ENCODE assay signal across 8 cellular contexts in the genomic region with DNA sequence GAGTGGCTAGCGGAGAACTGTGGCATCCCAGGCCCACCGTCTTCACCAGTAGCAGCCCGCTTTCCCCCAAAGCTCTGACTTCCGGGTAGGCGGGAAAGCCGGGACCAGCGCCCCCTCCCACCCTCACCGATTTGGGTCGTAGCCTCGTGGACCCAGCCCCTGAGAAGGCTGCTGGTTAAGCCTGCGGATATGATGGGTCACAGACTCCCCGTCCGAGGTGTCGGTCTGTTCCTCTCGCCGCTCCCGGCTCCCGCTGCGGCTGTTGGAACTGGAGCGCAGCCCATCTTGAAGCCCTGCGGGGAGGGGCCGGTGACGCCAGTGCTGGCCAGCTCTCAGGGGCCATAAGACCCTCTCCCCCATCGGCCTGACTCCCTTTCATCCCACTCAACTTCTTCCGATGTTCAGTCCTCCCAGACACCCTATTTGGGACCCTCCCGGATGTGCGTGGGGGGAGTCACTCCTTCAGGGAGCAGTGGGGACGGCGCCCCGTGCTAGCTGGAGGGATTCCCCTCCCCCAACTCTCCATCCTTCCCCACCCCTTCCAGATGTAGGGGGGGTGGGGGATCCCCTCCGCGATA. TPM values are rescaled to one million over a fixed set of nuclear protein-coding genes. Genes with fewer than 3 reads are reported as not detected.
DNase-seq lines count a peak whose midpoint lies in the region; ATAC-seq lines count a peak whose summit lies in the region.

No MANE protein-coding gene starts in this region.

- H3K36me3 Mint-ChIP-seq in activated naive CD8-positive, alpha-beta T cell, result peaks cover 13% of the 10 kb centered on the region

- intact Hi-C loops in Right ventricle myocardium inferior (cut with DNase I), result loop anchor here (2.0 to 5.0 kb wide), 3 partner anchors 15 to 167 kb away; partner anchors contain the start of genes ABCF1, MRPS18B, PPP1R10 and TUBB

- DNase-seq in EH (ENCODE audit: low read depth) (peak; percentile 43), HT1080 (ENCODE audit: low read depth) (peak; percentile 39), Right ventricle myocardium inferior (ENCODE audit: missing footprints) (peak; percentile 78), nucleus accumbens (lab: John Stamatoyannopoulos, UW) (peak in 42 of 56 donors; percentile 24 to 76 (median 57)), NCI-H2029 (lab: John Stamatoyannopoulos, UW) (no peak), NAMALWA (ENCODE audit: low spot score) (no peak)
- no peak for DNase-seq in stimulated activated naive CD4-positive, alpha-beta T cell treated with Interleukin-2 at 50 U/mL for 16 hours (lab: John Stamatoyannopoulos, UW)

- peaks cover 39% of the 10 kb centered on the region for H3K4me1 Mint-ChIP-seq in activated naive CD8-positive, alpha-beta T cell (ENCODE audit: low read depth)

- H3K4me3 Mint-ChIP-seq in activated naive CD8-positive, alpha-beta T cell, result peak overlapping the region; percentile 98

- peak; percentile 17 for ATAC-seq in Right ventricle myocardium inferior

- no peaks in the 10 kb centered on the region for H3K9me3 Mint-ChIP-seq in activated naive CD8-positive, alpha-beta T cell (ENCODE audit: low read depth)

- no peaks in the 10 kb centered on the region for H3K27me3 Mint-ChIP-seq in activated naive CD8-positive, alpha-beta T cell

- H3K27ac Mint-ChIP-seq in activated naive CD8-positive, alpha-beta T cell, result peak overlapping the region; percentile 100

RNA-seq across cellular contexts. Expression of gene GNL1, which starts 0.8 kb away (rescaled TPM):
- 67.5 and 78.6 TPM in 2 replicates for total RNA-seq in HT1080 (2014; rRNA removed; shearing (Covaris generic))
- 26.2 and 28.0 TPM in 2 replicates for polyA plus RNA-seq in HT1080 (2015; cell fraction: cytosol; rRNA removed)
- polyA plus RNA-seq in HT1080 (2015; cell fraction: nucleus; rRNA removed), result 35.0 and 43.5 TPM in 2 replicates
- total RNA-seq in Right ventricle myocardium inferior, result 18.3 TPM

RNA-seq across cellular contexts. Expression of gene PRR3, which starts 1.6 kb away (rescaled TPM):
- 12.7 and 21.4 TPM in 2 replicates for total RNA-seq in HT1080 (2014; rRNA removed; shearing (Covaris generic))
- 29.1 and 30.6 TPM in 2 replicates for polyA plus RNA-seq in HT1080 (2015; cell fraction: cytosol; rRNA removed)
- polyA plus RNA-seq in HT1080 (2015; cell fraction: nucleus; rRNA removed), result 27.3 and 31.7 TPM in 2 replicates
- 2.8 TPM for total RNA-seq in Right ventricle myocardium inferior

RNA-seq across cellular contexts. Expression of gene ABCF1, which starts 15.7 kb away (rescaled TPM):
- 72.3 and 77.8 TPM in 2 replicates for total RNA-seq in HT1080 (2014; rRNA removed; shearing (Covaris generic))
- 43.7 and 46.3 TPM in 2 replicates for polyA plus RNA-seq in HT1080 (2015; cell fraction: cytosol; rRNA removed)
- 75.0 and 77.1 TPM in 2 replicates for polyA plus RNA-seq in HT1080 (2015; cell fraction: nucleus; rRNA removed)
- total RNA-seq in Right ventricle myocardium inferior, result 39.5 TPM

Comparison
In these comparisons a context has a peak if more than half of its experiments do, and no peak if none do; other contexts are left out.
1. DNase-seq: peak in EH (single experiment), HT1080 (single experiment), Right ventricle myocardium inferior (single experiment) and nucleus accumbens (42 of 56); none in NCI-H2029 (single experiment), stimulated activated naive CD4-positive, alpha-beta T cell treated with Interleukin-2 at 50 U/mL for 16 hours (single experiment) and NAMALWA (single experiment).